11 cellular contexts compared by ENCODE assay signal in the genomic region with DNA sequence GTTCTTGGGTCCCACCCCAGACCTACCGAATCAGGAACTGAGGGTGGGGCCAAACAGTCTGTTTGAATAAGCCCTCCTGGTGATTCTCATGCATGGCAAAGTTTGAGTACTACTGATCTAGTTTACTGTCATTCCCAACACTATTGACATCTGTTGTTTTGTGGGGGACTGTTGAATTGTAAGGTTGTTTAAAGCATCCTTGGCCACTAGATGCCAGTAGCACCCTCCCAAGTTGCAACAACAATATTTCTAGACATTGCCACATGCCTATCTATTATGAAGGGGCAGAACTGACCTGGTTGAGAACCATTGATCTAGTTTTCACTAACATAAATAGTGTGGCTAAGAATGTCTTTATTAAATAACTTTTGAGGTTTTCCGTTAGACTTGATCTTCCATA. TPM values are rescaled to one million over a fixed set of nuclear protein-coding genes. Genes with fewer than 3 reads are reported as not detected.
DNase-seq lines count a peak whose midpoint lies in the region; ATAC-seq and TF ChIP-seq lines count a peak whose summit lies in the region.
"Had no signal": no experiment of that assay in that cellular context is flagged by ENCODE, and none has a peak within 500 bp of the region (broad histone marks: within the 10 kb centered on the region; RNA-seq: fewer than 3 reads in every experiment).

No MANE protein-coding gene starts in this region.

- ATAC-seq in stimulated activated naive CD8-positive, alpha-beta T cell treated with anti-CD3 and anti-CD28 coated beads, Interleukin-15, amount 100 ng/mL, for 72 hours = no peak
- ATAC-seq in HG03571 (IDR thresholded peaks at IDR 0.05; ENCODE audit: unreplicated experiment) = no peak

- TF ChIP-seq CTCF in brain microvascular endothelial cell (IDR thresholded peaks at IDR 0.05; ENCODE audit: low read depth, low read length, missing control alignments) (peak; percentile 44), progenitor cell of endocrine pancreas (IDR thresholded peaks at IDR 0.05; ENCODE audit: unreplicated experiment) (peak; percentile 15)

- H3K27me3 Mint-ChIP-seq in activated T-cell treated with anti-CD3 and anti-CD28 coated beads, Interleukin-2, amount 50 U/mL, for 24 hours = peaks cover 21% of the 10 kb centered on the region
- no peaks in the 10 kb centered on the region for H3K27me3 Mint-ChIP-seq in progenitor cell of endocrine pancreas
- no peaks in the 10 kb centered on the region for H3K27me3 Mint-ChIP-seq in stimulated activated naive CD8-positive, alpha-beta T cell treated with anti-CD3 and anti-CD28 coated beads, Interleukin-15, amount 100 ng/mL, for 72 hours

- H3K4me3 Mint-ChIP-seq in activated T-cell treated with anti-CD3 and anti-CD28 coated beads, Interleukin-2, amount 50 U/mL, for 24 hours = no peak overlapping the region
- H3K4me3 Mint-ChIP-seq in progenitor cell of endocrine pancreas (ENCODE audit: low read depth) = no peak overlapping the region
- H3K4me3 Mint-ChIP-seq in stimulated activated naive CD8-positive, alpha-beta T cell treated with anti-CD3 and anti-CD28 coated beads, Interleukin-15, amount 100 ng/mL, for 72 hours = no peak overlapping the region

- peaks cover 93% of the 10 kb centered on the region for H3K36me3 Mint-ChIP-seq in activated T-cell treated with anti-CD3 and anti-CD28 coated beads, Interleukin-2, amount 50 U/mL, for 24 hours (ENCODE audit: low read depth)
- H3K36me3 Mint-ChIP-seq in progenitor cell of endocrine pancreas (ENCODE audit: insufficient read depth) = peaks cover 16% of the 10 kb centered on the region

- in situ Hi-C loops in KBM-7 (cut with MboI; ENCODE audit: low pct_unique_long_range_greater_than_20kb, low sequenced_read_pairs) (no loop called here), brain microvascular endothelial cell (cut with HindIII; ENCODE audit: low pct_ligation_motif_present, low sequenced_read_pairs) (no loop called here)

- H3K36me3 ChIP-seq in brain microvascular endothelial cell (replicated peaks) = peaks cover 31% of the 10 kb centered on the region

- H3K4me1 Mint-ChIP-seq in activated T-cell treated with anti-CD3 and anti-CD28 coated beads, Interleukin-2, amount 50 U/mL, for 24 hours (ENCODE audit: low read depth) = peaks cover 40% of the 10 kb centered on the region
- no peaks in the 10 kb centered on the region for H3K4me1 Mint-ChIP-seq in progenitor cell of endocrine pancreas (ENCODE audit: low read depth)
- peaks cover 31% of the 10 kb centered on the region for H3K4me1 Mint-ChIP-seq in stimulated activated naive CD8-positive, alpha-beta T cell treated with anti-CD3 and anti-CD28 coated beads, Interleukin-15, amount 100 ng/mL, for 72 hours

- no peaks in the 10 kb centered on the region for H3K9me3 Mint-ChIP-seq in activated T-cell treated with anti-CD3 and anti-CD28 coated beads, Interleukin-2, amount 50 U/mL, for 24 hours
- H3K9me3 Mint-ChIP-seq in progenitor cell of endocrine pancreas (ENCODE audit: low read depth) = peaks cover 10% of the 10 kb centered on the region
- H3K9me3 Mint-ChIP-seq in stimulated activated naive CD8-positive, alpha-beta T cell treated with anti-CD3 and anti-CD28 coated beads, Interleukin-15, amount 100 ng/mL, for 72 hours = no peaks in the 10 kb centered on the region

- no peak overlapping the region for H3K27ac ChIP-seq in brain microvascular endothelial cell

- DNase-seq in activated T-cell treated with anti-CD3 and anti-CD28 coated beads, Interleukin-2, amount 50 U/mL, for 24 hours = no peak
- DNase-seq in activated T-cell treated with anti-CD3 and anti-CD28 coated beads, Interleukin-2, amount 50 U/mL, for 1 hour = no peak
- peak; percentile 56 for DNase-seq in KBM-7
- no peak for DNase-seq in brain microvascular endothelial cell
- no peak for DNase-seq in progenitor cell of endocrine pancreas (ENCODE audit: low spot score, unreplicated experiment)
- no peak for DNase-seq in stimulated activated naive CD8-positive, alpha-beta T cell treated with anti-CD3 and anti-CD28 coated beads, Interleukin-15, amount 100 ng/mL, for 72 hours
- no peak for DNase-seq in stimulated activated CD4-positive, alpha-beta T cell treated with anti-CD3 and anti-CD28 coated beads, Interleukin-2, amount 100 ng/mL, for 24 hours
- DNase-seq: activated CD4-positive, alpha-beta T cell treated with anti-CD3 and anti-CD28 coated beads, Interleukin-2, amount 50 U/mL, for 1 hour; caudate nucleus; hypothalamus had no signal

- H3K4me3 ChIP-seq in brain microvascular endothelial cell (ENCODE audit: low read depth, low read length) = no peak overlapping the region

- peak overlapping the region; percentile 30 for H3K27ac Mint-ChIP-seq in activated T-cell treated with anti-CD3 and anti-CD28 coated beads, Interleukin-2, amount 50 U/mL, for 24 hours
- H3K27ac Mint-ChIP-seq in progenitor cell of endocrine pancreas = no peak overlapping the region
- H3K27ac Mint-ChIP-seq in stimulated activated naive CD8-positive, alpha-beta T cell treated with anti-CD3 and anti-CD28 coated beads, Interleukin-15, amount 100 ng/mL, for 72 hours = no peak overlapping the region

- H3K27me3 ChIP-seq in brain microvascular endothelial cell (replicated peaks) = no peaks in the 10 kb centered on the region

RNA-seq across cellular contexts. Expression of gene TAF9B, which starts 15.1 kb away (rescaled TPM):
- 27.5 and 27.9 TPM in 2 replicates for total RNA-seq in progenitor cell of endocrine pancreas

RNA-seq across cellular contexts. Expression of gene PGK1, which starts 20.3 kb away (rescaled TPM):
- total RNA-seq in progenitor cell of endocrine pancreas = 156 and 162 TPM in 2 replicates
